Comparison of ENCODE assay signal across 1 cellular context in the genomic region with DNA sequence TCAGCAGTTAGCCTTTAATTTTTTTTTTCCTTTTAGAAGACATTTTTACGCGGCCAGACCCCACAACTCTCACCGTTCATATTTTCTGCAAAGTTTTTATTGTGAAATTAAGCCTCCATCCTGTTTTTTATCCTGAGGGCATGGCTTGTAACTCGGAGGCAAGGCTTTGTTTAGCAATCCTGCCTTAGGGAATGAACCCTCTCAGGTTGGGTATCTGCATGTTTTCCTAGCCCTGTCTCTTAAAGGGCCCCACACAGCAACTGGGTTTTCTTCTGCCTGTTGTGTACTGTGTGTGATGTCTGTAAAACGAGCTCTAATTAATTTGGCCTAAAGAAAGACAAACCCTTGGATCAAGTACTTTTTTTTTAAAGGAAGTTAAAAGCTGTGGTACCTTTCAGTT.
TF ChIP-seq lines count a peak whose summit lies in the region.

No MANE protein-coding gene starts in this region.

TF ChIP-seq in SK-N-SH, 30 proteins besides CTCF, POLR2A, EP300 and RAD21 (continued from another document):
- TF ChIP-seq USF2 (IDR thresholded peaks at IDR 0.05; ENCODE audit: borderline replicate concordance, low read depth, low read length) (no peak), GABPA (IDR thresholded peaks at IDR 0.05; ENCODE audit: low read depth) (no peak)
